In the genomic region with DNA sequence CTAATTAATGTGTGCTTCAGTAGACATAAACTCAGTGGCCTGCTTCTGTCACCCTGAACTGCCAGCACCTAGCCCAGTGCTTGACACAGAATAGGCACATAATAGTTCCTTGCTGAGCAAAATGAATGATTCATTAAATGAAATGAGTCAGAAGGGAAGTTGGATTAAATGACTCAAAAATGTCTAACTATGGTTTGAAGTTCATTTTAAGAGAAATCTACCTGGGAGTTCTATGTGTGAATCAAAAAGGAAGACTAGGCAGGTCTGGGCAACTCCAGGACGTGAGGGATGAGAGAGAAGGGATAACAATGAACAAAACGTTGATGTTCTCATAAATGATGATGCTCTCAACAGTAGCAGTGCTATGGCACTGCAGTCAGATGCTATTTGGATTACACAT, we compare ENCODE assay signal across 10 cellular contexts.
DNase-seq lines count a peak whose midpoint lies in the region; ATAC-seq, FAIRE-seq and TF ChIP-seq lines count a peak whose summit lies in the region.
"Had no signal": no experiment of that assay in that cellular context is flagged by ENCODE, and none has a peak within 500 bp of the region (broad histone marks: within the 10 kb centered on the region; RNA-seq: fewer than 3 reads in every experiment).

No MANE protein-coding gene starts in this region.

- H3K4me3 ChIP-seq in epithelial cell of proximal tubule (ENCODE audit: low read depth, low read length) (no peak overlapping the region), Caco-2 (ENCODE audit: low read depth, low read length) (no peak overlapping the region)
- no peak overlapping the region for H3K4me3 ChIP-seq in effector memory CD4-positive, alpha-beta T cell (ENCODE audit: insufficient read depth, low read depth, low read length, poor library complexity, severe bottlenecking)
- H3K4me3 ChIP-seq: lung had no signal

- ATAC-seq in GM21447 (IDR thresholded peaks at IDR 0.05; ENCODE audit: unreplicated experiment) (peak; percentile 86), HG03469 (IDR thresholded peaks at IDR 0.05; ENCODE audit: unreplicated experiment) (peak; percentile 79)

- no peaks in the 10 kb centered on the region for H3K36me3 ChIP-seq in effector memory CD4-positive, alpha-beta T cell (ENCODE audit: control insufficient read depth, insufficient read depth, low read length)
- H3K36me3 ChIP-seq in Caco-2 (ENCODE audit: control insufficient read depth, insufficient read depth, low read length) = no peaks in the 10 kb centered on the region

- peaks cover 10% of the 10 kb centered on the region for H3K27me3 Mint-ChIP-seq in Caco-2 (ENCODE audit: insufficient read depth, unreplicated experiment)
- H3K27me3 Mint-ChIP-seq in osteocyte (ENCODE audit: unreplicated experiment) = no peaks in the 10 kb centered on the region

- H3K4me3 Mint-ChIP-seq in Caco-2 (ENCODE audit: unreplicated experiment) = no peak overlapping the region
- H3K4me3 Mint-ChIP-seq in osteocyte (ENCODE audit: unreplicated experiment) = no peak overlapping the region

- H3K36me3 Mint-ChIP-seq in Caco-2 (ENCODE audit: insufficient read depth, unreplicated experiment) (no peaks in the 10 kb centered on the region), osteocyte (ENCODE audit: unreplicated experiment) (no peaks in the 10 kb centered on the region)

- FAIRE-seq in GM12891 (lab: Jason Lieb, UNC) = peak; percentile 20

- H3K4me1 ChIP-seq in effector memory CD4-positive, alpha-beta T cell (ENCODE audit: control insufficient read depth, insufficient read depth, low read length, poor library complexity, severe bottlenecking) = no peaks in the 10 kb centered on the region
- H3K4me1 ChIP-seq in Caco-2 = no peaks in the 10 kb centered on the region

- POLR2A ChIA-PET in Caco-2 (lab: Charles Lee) = no interaction called here

- TF ChIP-seq POLR2A in GM12891 (IDR thresholded peaks at IDR 0.05; ENCODE audit: low read depth, low read length) = no peak

- H3K9me3 Mint-ChIP-seq in Caco-2 (ENCODE audit: unreplicated experiment) (no peaks in the 10 kb centered on the region), osteocyte (ENCODE audit: unreplicated experiment) (no peaks in the 10 kb centered on the region)

- intact Hi-C loops in Caco-2 (cut with micrococcal nuclease; ENCODE audit: unreplicated experiment) = no loop called here

- no peak for DNase-seq in GM12891 (ENCODE audit: insufficient read length, low spot score)
- DNase-seq in epithelial cell of proximal tubule (ENCODE audit: low read depth) = peak; percentile 48
- no peak for DNase-seq in effector memory CD4-positive, alpha-beta T cell
- DNase-seq in Caco-2 = no peak
- DNase-seq in osteocyte (ENCODE audit: extremely low spot score, unreplicated experiment) = no peak
- DNase-seq in HuH-7 (ENCODE audit: low spot score) = no peak

- H3K9me3 ChIP-seq in effector memory CD4-positive, alpha-beta T cell (ENCODE audit: control insufficient read depth, low read length) = no peaks in the 10 kb centered on the region
- H3K9me3 ChIP-seq in Caco-2 = no peaks in the 10 kb centered on the region

- no peaks in the 10 kb centered on the region for H3K27me3 ChIP-seq in effector memory CD4-positive, alpha-beta T cell (replicated peaks; ENCODE audit: control insufficient read depth, insufficient read depth, low read length, poor library complexity, severe bottlenecking)
- H3K27me3 ChIP-seq in Caco-2 (replicated peaks; ENCODE audit: control insufficient read depth, insufficient read depth, low read length) = no peaks in the 10 kb centered on the region

- H3K4me1 Mint-ChIP-seq in Caco-2 (ENCODE audit: low read depth, unreplicated experiment) (no peaks in the 10 kb centered on the region), osteocyte (ENCODE audit: unreplicated experiment) (peaks cover 9% of the 10 kb centered on the region)

- no peak overlapping the region for H3K27ac Mint-ChIP-seq in Caco-2 (ENCODE audit: unreplicated experiment)
- H3K27ac Mint-ChIP-seq in osteocyte (ENCODE audit: unreplicated experiment) = no peak overlapping the region

- H3K27ac ChIP-seq in effector memory CD4-positive, alpha-beta T cell (ENCODE audit: insufficient read depth, low read length, poor library complexity, severe bottlenecking) = no peak overlapping the region
- H3K27ac ChIP-seq: HL-60 had no signal

- TF ChIP-seq CTCF in epithelial cell of proximal tubule (conservative IDR thresholded peaks at IDR 0.05; ENCODE audit: low read depth, low read length) (no peak), Caco-2 (IDR thresholded peaks at IDR 0.05; ENCODE audit: insufficient read depth in 1 of 2, low read depth in 1 of 2, low read length in 1 of 2, severe bottlenecking in 1 of 2, unreplicated experiment in 1 of 2) (no peak), osteocyte (IDR thresholded peaks at IDR 0.05) (no peak)

- CTCF ChIA-PET in Caco-2 (lab: Charles Lee) = no interaction called here

- no TSS peak for BruUV-seq in Caco-2 (replicated peaks; lab: Mats Ljungman, UMichigan)

TF ChIP-seq in GM12891, 5 proteins besides CTCF, POLR2A, EP300 and RAD21:
- no peak for TF ChIP-seq POLR2AphosphoS5 (IDR thresholded peaks at IDR 0.05; ENCODE audit: low read depth, low read length)
- peak; percentile 18; the same call in 1 of the 2 replicates for TF ChIP-seq SPI1 (IDR thresholded peaks at IDR 0.05; ENCODE audit: low read depth, low read length)
